Comparison of ENCODE assay signal across 8 cellular contexts in genomic region chr14:31208546-31209424, GRCh38. TPM values are rescaled to one million over a fixed set of nuclear protein-coding genes. Genes with fewer than 3 reads are reported as not detected.
DNase-seq lines count a peak whose midpoint lies in the region; ATAC-seq and TF ChIP-seq lines count a peak whose summit lies in the region.

No MANE protein-coding gene starts in this region.

- H3F3A ChIP-seq in GM23248 (ENCODE audit: insufficient read depth) = peaks cover 24% of the 10 kb centered on the region

- peaks cover 34% of the 10 kb centered on the region for H3K79me2 ChIP-seq in GM23248 (ENCODE audit: insufficient read depth)

- H3K4me1 ChIP-seq in GM23248 (ENCODE audit: insufficient read depth) (peaks cover 18% of the 10 kb centered on the region), ectodermal cell (ENCODE audit: control insufficient read depth, insufficient read depth, low read length) (peaks cover 5% of the 10 kb centered on the region), neutrophil (ENCODE audit: control insufficient read depth in 1 of 2, insufficient read depth in 1 of 2, low read depth in 1 of 2, low read length in 1 of 2) (peaks cover 29 to 36% of the 10 kb centered on the region in 2 experiments)

- H3K27me3 ChIP-seq in GM23248 (replicated peaks; ENCODE audit: insufficient read depth) = no peaks in the 10 kb centered on the region
- H3K27me3 ChIP-seq in ectodermal cell (ENCODE audit: control insufficient read depth, insufficient read depth, low read length, poor library complexity, severe bottlenecking) = no peaks in the 10 kb centered on the region
- no peaks in the 10 kb centered on the region for H3K27me3 ChIP-seq in neutrophil

- in situ Hi-C loops in GM23248 (cut with MboI) = no loop called here

- 68 to 69% methylated on average over 16 of the region's 16 CpGs for WGBS in GM23248 (ENCODE audit: low coverage in 1 of 2, low lambda C conversion rate in 2 of 2, missing lambda C conversion rate in 2 of 2), 2 experiments
- 92 to 93% methylated on average over 16 of the region's 16 CpGs for WGBS in ectodermal cell, 2 experiments

- H3K4me3 ChIP-seq in GM23248 (peak overlapping the region; percentile 81), ectodermal cell (ENCODE audit: insufficient read depth, low read depth, low read length) (peak overlapping the region; percentile 74), neutrophil (ENCODE audit: low read depth in 1 of 2, low read length in 1 of 2) (peak overlapping the region; percentile 77 to 85)

- H3K9me2 ChIP-seq in GM23248 (ENCODE audit: insufficient read depth) = no peaks in the 10 kb centered on the region

- TF ChIP-seq CTCF in neutrophil (IDR thresholded peaks at IDR 0.05) = no peak

- H3K36me3 ChIP-seq in GM23248 (ENCODE audit: low read depth) (peaks cover 4% of the 10 kb centered on the region; the same call in 1 of the 2 replicates), ectodermal cell (ENCODE audit: control insufficient read depth, insufficient read depth, low read length) (peaks cover 4% of the 10 kb centered on the region), neutrophil (no peaks in the 10 kb centered on the region)

- peak overlapping the region; percentile 82 for H2AFZ ChIP-seq in GM23248

- peak overlapping the region; percentile 97 for H3K9ac ChIP-seq in GM23248

- peak overlapping the region; percentile 72 for H3K4me2 ChIP-seq in GM23248 (ENCODE audit: unreplicated experiment)

- no peaks in the 10 kb centered on the region for H3K9me3 ChIP-seq in GM23248 (ENCODE audit: low read depth)
- no peaks in the 10 kb centered on the region for H3K9me3 ChIP-seq in ectodermal cell (ENCODE audit: control insufficient read depth, low read length)
- H3K9me3 ChIP-seq in neutrophil = no peaks in the 10 kb centered on the region

- no peak for ATAC-seq in HG03354 (IDR thresholded peaks at IDR 0.05; ENCODE audit: poor library complexity, severe bottlenecking, unreplicated experiment)

- DNase-seq in GM23248 (no peak), T-helper 9 cell (peak; percentile 31), NCI-H446 treated with DMSO at 0.1 percent for 48 hours (lab: John Stamatoyannopoulos, UW) (no peak), occipital lobe (lab: John Stamatoyannopoulos, UW) (no peak), KG1 (lab: John Stamatoyannopoulos, UW) (no peak)

- no peaks in the 10 kb centered on the region for H4K20me1 ChIP-seq in GM23248 (ENCODE audit: insufficient read depth)

- peak overlapping the region; percentile 97 for H3K27ac ChIP-seq in GM23248
- peak overlapping the region; percentile 89 for H3K27ac ChIP-seq in ectodermal cell (ENCODE audit: insufficient read depth, low read depth, low read length, poor library complexity, severe bottlenecking)
- peak overlapping the region; percentile 92 for H3K27ac ChIP-seq in neutrophil

RNA-seq across cellular contexts. Expression of gene HECTD1, which starts 1.2 kb away (rescaled TPM):
- total RNA-seq in GM23248 (2014; rRNA removed; shearing (Covaris generic)) = 110 and 145 TPM in 2 replicates
- 39.0 and 44.5 TPM in 2 replicates for polyA plus RNA-seq in GM23248 (2016; fragmentation: Nextera tagmentation; extraction: Ambion mirVana)
- 96.5 TPM for polyA plus RNA-seq in ectodermal cell (2013, experiment 1 of 4)
- 108 TPM for polyA plus RNA-seq in ectodermal cell (2013, experiment 2 of 4)
- 71.1 TPM for polyA plus RNA-seq in ectodermal cell (2013, experiment 3 of 4)
- 77.1 TPM for polyA plus RNA-seq in ectodermal cell (2013, experiment 4 of 4)
- 388 TPM for total RNA-seq in occipital lobe
